Comparison of ENCODE assay signal across 9 cellular contexts in the genomic region with DNA sequence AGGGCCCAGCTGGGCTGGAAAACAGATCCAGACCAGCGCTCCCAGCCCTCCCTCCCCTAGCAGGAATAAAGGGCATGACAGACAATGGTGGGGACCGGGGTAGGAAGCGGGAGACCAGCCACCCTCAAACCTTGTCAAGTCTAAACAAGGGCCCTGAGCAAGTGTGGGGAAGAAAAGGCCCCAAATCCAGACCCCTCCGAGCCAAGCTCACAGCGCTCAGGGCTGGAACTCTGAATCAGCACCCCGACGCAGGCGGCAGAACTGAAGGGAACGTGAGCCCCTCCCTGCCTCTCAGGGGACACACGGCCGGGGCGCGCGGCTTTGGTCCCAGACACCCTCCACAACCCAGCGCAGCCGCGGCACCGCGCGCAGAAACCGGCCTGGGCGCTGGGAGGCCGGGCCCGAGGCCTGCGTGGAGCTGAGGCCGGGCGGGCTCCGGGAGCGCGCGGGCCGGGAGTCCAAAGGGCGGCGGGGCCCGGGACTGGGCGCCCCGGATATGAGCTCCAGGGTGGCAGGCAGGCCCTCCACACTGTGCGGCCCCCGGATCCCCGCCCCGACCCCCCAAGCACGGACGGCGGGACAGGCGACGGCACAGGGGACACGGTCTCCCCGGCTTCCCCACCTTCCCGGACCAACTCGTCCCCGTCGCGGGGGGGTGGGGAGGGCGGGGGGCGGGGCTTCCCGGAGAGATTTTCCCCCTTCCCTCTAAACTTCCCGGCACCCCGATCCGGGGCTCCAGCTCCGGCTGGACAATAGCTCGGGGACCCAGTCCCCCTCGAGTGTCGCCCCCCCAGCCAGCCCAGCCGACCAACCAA. TPM values are rescaled to one million over a fixed set of nuclear protein-coding genes. Genes with fewer than 3 reads are reported as not detected.
DNase-seq lines count a peak whose midpoint lies in the region; ATAC-seq, FAIRE-seq and TF ChIP-seq lines count a peak whose summit lies in the region.
"Had no signal": no experiment of that assay in that cellular context is flagged by ENCODE, and none has a peak within 500 bp of the region (broad histone marks: within the 10 kb centered on the region; RNA-seq: fewer than 3 reads in every experiment).

No MANE protein-coding gene starts in this region.

- ATAC-seq in activated naive CD8-positive, alpha-beta T cell treated with anti-CD3 and anti-CD28 coated beads, Interleukin-2, amount 50 U/mL, for 24 hours = no peak
- ATAC-seq in GM19023 (IDR thresholded peaks at IDR 0.05; ENCODE audit: unreplicated experiment) = no peak

- peaks cover 11% of the 10 kb centered on the region for H3K4me1 Mint-ChIP-seq in activated naive CD8-positive, alpha-beta T cell treated with anti-CD3 and anti-CD28 coated beads, Interleukin-2, amount 50 U/mL, for 24 hours

- H3K36me3 ChIP-seq in HAP-1 (replicated peaks) = no peaks in the 10 kb centered on the region
- H3K36me3 ChIP-seq in iPS DF 6.9 (ENCODE audit: control insufficient read depth, insufficient read depth, low read length) = no peaks in the 10 kb centered on the region

- H3K27me3 Mint-ChIP-seq in activated naive CD8-positive, alpha-beta T cell treated with anti-CD3 and anti-CD28 coated beads, Interleukin-2, amount 50 U/mL, for 24 hours = peaks cover 18% of the 10 kb centered on the region

- in situ Hi-C loops in HAP-1 (cut with MboI; ENCODE audit: low sequenced_read_pairs) = no loop called here

- no peaks in the 10 kb centered on the region for H3K36me3 Mint-ChIP-seq in activated naive CD8-positive, alpha-beta T cell treated with anti-CD3 and anti-CD28 coated beads, Interleukin-2, amount 50 U/mL, for 24 hours (ENCODE audit: low read depth)

- peak overlapping the region; percentile 55 for H3K4me3 ChIP-seq in HAP-1
- H3K4me3 ChIP-seq in iPS DF 6.9 (ENCODE audit: low read length) = peak overlapping the region; percentile 65; the same call in 1 of the 2 replicates
- H3K4me3 ChIP-seq in skin epidermis = peak overlapping the region; percentile 71 to 88 (median 80)

- TF ChIP-seq POLR2A in GM12892 (IDR thresholded peaks at IDR 0.05; ENCODE audit: low read depth, low read length) = no peak

- peak overlapping the region; percentile 58 for H3K4me3 Mint-ChIP-seq in activated naive CD8-positive, alpha-beta T cell treated with anti-CD3 and anti-CD28 coated beads, Interleukin-2, amount 50 U/mL, for 24 hours

- H3K27ac Mint-ChIP-seq in activated naive CD8-positive, alpha-beta T cell treated with anti-CD3 and anti-CD28 coated beads, Interleukin-2, amount 50 U/mL, for 24 hours = no peak overlapping the region

- H3K27ac ChIP-seq in 22Rv1 (peak overlapping the region; percentile 60; the same call in 1 of the 2 replicates), iPS DF 6.9 (ENCODE audit: low read length) (no peak overlapping the region), skin epidermis (peak overlapping the region; percentile 69 to 99 (median 97))

- H3K27me3 ChIP-seq in HAP-1 (ENCODE audit: low read depth) = no peaks in the 10 kb centered on the region
- no peaks in the 10 kb centered on the region for H3K27me3 ChIP-seq in iPS DF 6.9 (ENCODE audit: control insufficient read depth, insufficient read depth, low read length)

- peak in 1 of 2 experiments; percentile 31 for DNase-seq in HAP-1 (ENCODE audit: low spot score in 2 of 2)
- no peak for DNase-seq in activated naive CD8-positive, alpha-beta T cell treated with anti-CD3 and anti-CD28 coated beads, Interleukin-2, amount 50 U/mL, for 24 hours
- DNase-seq in iPS DF 6.9 (ENCODE audit: low read depth, low spot score) = no peak
- no peak for DNase-seq in midbrain (lab: John Stamatoyannopoulos, UW)
- DNase-seq in GM12892 (ENCODE audit: insufficient read length) = no peak

- TF ChIP-seq CTCF in 22Rv1 (IDR thresholded peaks at IDR 0.05) = no peak

- no peak for FAIRE-seq in GM12892 (lab: Jason Lieb, UNC)
- FAIRE-seq: endometrium had no signal

- no CpG with 5 or more reads among the region's 64 CpGs for WGBS in iPS DF 6.9 (ENCODE audit: insufficient coverage, insufficient read length)

- no peaks in the 10 kb centered on the region for H3K9me3 Mint-ChIP-seq in activated naive CD8-positive, alpha-beta T cell treated with anti-CD3 and anti-CD28 coated beads, Interleukin-2, amount 50 U/mL, for 24 hours

- H3K4me1 ChIP-seq in HAP-1 = peaks cover 4% of the 10 kb centered on the region
- peaks cover 36% of the 10 kb centered on the region for H3K4me1 ChIP-seq in iPS DF 6.9 (ENCODE audit: control insufficient read depth, insufficient read depth, low read length)

- H3K9me3 ChIP-seq in HAP-1 (no peaks in the 10 kb centered on the region), iPS DF 6.9 (ENCODE audit: control insufficient read depth, insufficient read depth, low read length) (no peaks in the 10 kb centered on the region)

RNA-seq across cellular contexts. Expression of gene TEAD3, which starts 0.6 kb away (rescaled TPM):
- not detected for polyA plus RNA-seq in GM12892 (2012; ENCODE audit: missing spikeins)

RNA-seq across cellular contexts. Expression of gene TULP1, which starts 16.5 kb away (rescaled TPM):
- not detected for polyA plus RNA-seq in GM12892 (2012; ENCODE audit: missing spikeins)

RNA-seq across cellular contexts. Expression of gene RPL10A, which starts 28.0 kb away (rescaled TPM):
- 3,366 TPM for polyA plus RNA-seq in GM12892 (2012; ENCODE audit: missing spikeins)

RNA-seq across cellular contexts. Expression of gene FANCE, which starts 44.1 kb away (rescaled TPM):
- 6.1 TPM for polyA plus RNA-seq in GM12892 (2012; ENCODE audit: missing spikeins)
